ENCODE assay signal across 24 cellular contexts in genomic region chr13:34777914-34778303, GRCh38.
A peak's percentile ranks its signal among the peaks of the same experiment; 100 is the strongest.
DNase-seq lines count a peak whose midpoint lies in the region; ATAC-seq, FAIRE-seq and TF ChIP-seq lines count a peak whose summit lies in the region.
"Had no signal": no experiment of that assay in that cellular context is flagged by ENCODE, and none has a peak within 500 bp of the region (broad histone marks: within the 10 kb centered on the region; RNA-seq: fewer than 3 reads in every experiment).

No MANE protein-coding gene starts in this region.

- TF ChIP-seq CTCF in H9 (conservative IDR thresholded peaks at IDR 0.05) (no peak), H1 (IDR thresholded peaks at IDR 0.05; ENCODE audit: control extremely low read depth in 1 of 3, insufficient read depth in 1 of 3, low read depth in 1 of 3, low read length in 3 of 3) (no peak), gastrocnemius medialis (IDR thresholded peaks at IDR 0.05 in 4 of 5, conservative IDR thresholded peaks at IDR 0.05 in 1 of 5) (no peak)

- ATAC-seq in left ventricle myocardium superior (peak; percentile 75), Right ventricle myocardium inferior (no peak), gastrocnemius medialis (no peak), GM21381 (IDR thresholded peaks at IDR 0.05; ENCODE audit: unreplicated experiment) (no peak)
- ATAC-seq: CD8-positive, alpha-beta T cell had no signal

- no peak overlapping the region for H3T11ph ChIP-seq in H9 (ENCODE audit: low read length)

- DNase-seq in left ventricle myocardium superior (no peak), Right ventricle myocardium inferior (ENCODE audit: missing footprints) (no peak), H9 (no peak), H1 (ENCODE audit: low read depth in 1 of 2, low spot score in 2 of 2) (no peak), trophoblast cell (no peak), gastrocnemius medialis (no peak), NCI-H2107 (lab: John Stamatoyannopoulos, UW) (no peak)
- DNase-seq: 8988T; ACHN; AML-193; Caco-2; Calu3; CD4-positive, alpha-beta T cell; CD8-positive, alpha-beta T cell; DMS79 treated with DMSO at 0.1 percent for 48 hours; GF-D8 had no signal

- H2AK5ac ChIP-seq in H9 (ENCODE audit: insufficient read length, low read length) (no peak overlapping the region), H1 (ENCODE audit: low read depth, low read length) (peak overlapping the region; percentile 25; the same call in 1 of the 2 replicates), trophoblast cell (ENCODE audit: low read length) (no peak overlapping the region)

- H2BK5ac ChIP-seq in H9 (ENCODE audit: insufficient read length, low read length) (no peak overlapping the region), H1 (ENCODE audit: low read depth, low read length) (no peak overlapping the region), trophoblast cell (ENCODE audit: low read depth, low read length, poor library complexity) (no peak overlapping the region)

- no peak overlapping the region for H4K12ac ChIP-seq in trophoblast cell (ENCODE audit: low read depth, low read length)

- no peak overlapping the region for H3K4me2 ChIP-seq in H9 (ENCODE audit: insufficient read depth, insufficient read length, low read length)
- H3K4me2 ChIP-seq in H1 (ENCODE audit: insufficient read depth in 1 of 2, low read depth in 2 of 2, low read length in 2 of 2) = no peak overlapping the region
- no peak overlapping the region for H3K4me2 ChIP-seq in trophoblast cell (ENCODE audit: low read length)
- H3K4me2 ChIP-seq: BLaER1 treated with 17β-estradiol and CSF1 and Interleukin-3, amounts not matched to agents 10 nM and 100 nM had no signal

- no peaks in the 10 kb centered on the region for H3K9me3 ChIP-seq in H9 (ENCODE audit: control insufficient read depth, low read depth, low read length)
- no peaks in the 10 kb centered on the region for H3K9me3 ChIP-seq in H1 (ENCODE audit: insufficient read depth in 2 of 2, low read depth in 1 of 2, low read length in 1 of 2)
- H3K9me3 ChIP-seq in trophoblast cell (ENCODE audit: insufficient read depth, low read depth, low read length) = peaks cover 3% of the 10 kb centered on the region
- H3K9me3 ChIP-seq in gastrocnemius medialis = no peaks in the 10 kb centered on the region
- H3K9me3 ChIP-seq: Caco-2 had no signal

- H2AFZ ChIP-seq in H9 (ENCODE audit: low read length) (no peak overlapping the region), H1 (ENCODE audit: low read length) (no peak overlapping the region), trophoblast cell (ENCODE audit: insufficient read depth, low read length, poor library complexity) (no peak overlapping the region)

- TF ChIP-seq POLR2A in H1 (IDR thresholded peaks at IDR 0.05; ENCODE audit: control extremely low read depth in 1 of 2, low read depth in 2 of 2, low read length in 2 of 2) = no peak
- no peak for TF ChIP-seq POLR2A in gastrocnemius medialis (IDR thresholded peaks at IDR 0.05)

- H3K79me2 ChIP-seq in H9 (ENCODE audit: insufficient read depth, low read length) = no peaks in the 10 kb centered on the region
- no peaks in the 10 kb centered on the region for H3K79me2 ChIP-seq in H1 (ENCODE audit: control insufficient read depth in 1 of 2, insufficient read depth in 2 of 2, low read length in 2 of 2)
- no peaks in the 10 kb centered on the region for H3K79me2 ChIP-seq in trophoblast cell (ENCODE audit: control insufficient read depth, insufficient read depth, low read length, poor library complexity)

- no peak overlapping the region for H4K5ac ChIP-seq in H9 (ENCODE audit: insufficient read length, low read depth, low read length)
- no peak overlapping the region for H4K5ac ChIP-seq in H1 (ENCODE audit: insufficient read length, low read depth, low read length)

- peaks cover 19 to 26% of the 10 kb centered on the region in 2 experiments for H3K4me1 Mint-ChIP-seq in H9
- H3K4me1 Mint-ChIP-seq: B cell had no signal

- no peak overlapping the region for H2BK20ac ChIP-seq in H9 (ENCODE audit: low read depth, low read length, poor library complexity, severe bottlenecking)
- H2BK20ac ChIP-seq in H1 (ENCODE audit: low read length) = no peak overlapping the region

- peak overlapping the region in 2 of 3 experiments; percentile 83 to 97; a peak in 4 of 7 replicates for H3K27ac Mint-ChIP-seq in H9
- H3K27ac Mint-ChIP-seq: B cell; CD4-positive, alpha-beta T cell; CD8-positive, alpha-beta T cell had no signal

- FAIRE-seq in H1 (lab: Jason Lieb, UNC) = no peak
- FAIRE-seq: A204.1, D721Med, GM12891, GM19239 had no signal

- no CpG with 5 or more reads among the region's 5 CpGs for WGBS in H9 (ENCODE audit: extremely low coverage, insufficient read length, low lambda C conversion rate)
- 95% methylated on average over 5 of the region's 5 CpGs; no CpG with 5 or more reads in 1 of the 2 experiments for WGBS in H1 (ENCODE audit: extremely low coverage in 1 of 2, insufficient coverage in 1 of 2, insufficient read length in 1 of 2, insufficient replicate concordance in 2 of 2, low coverage in 1 of 2, low lambda C conversion rate in 2 of 2, missing lambda C conversion rate in 1 of 2), 2 experiments
- WGBS in trophoblast cell (ENCODE audit: extremely low coverage, insufficient coverage, insufficient read length) = no CpG with 5 or more reads among the region's 5 CpGs

- in situ Hi-C loops in gastrocnemius medialis (cut with MboI; ENCODE audit: low sequenced_read_pairs in 4 of 4) = no loop called here

- H3K79me1 ChIP-seq in H9 (ENCODE audit: insufficient read depth, low read depth, low read length, poor library complexity, severe bottlenecking) = no peaks in the 10 kb centered on the region
- H3K79me1 ChIP-seq in H1 (ENCODE audit: low read depth, low read length) = no peaks in the 10 kb centered on the region
- no peaks in the 10 kb centered on the region for H3K79me1 ChIP-seq in trophoblast cell (ENCODE audit: low read length)

- H2BK15ac ChIP-seq in H9 (ENCODE audit: low read depth, low read length) (no peak overlapping the region), H1 (ENCODE audit: low read length) (no peak overlapping the region)

- H3K56ac ChIP-seq in H9 (ENCODE audit: insufficient read length, low read depth, low read length) (no peak overlapping the region), H1 (replicated peaks; ENCODE audit: insufficient read length, low read depth, low read length) (no peak overlapping the region)

- no peak overlapping the region for H3K9ac ChIP-seq in H9 (ENCODE audit: extremely low read depth, insufficient read length, low read length)
- H3K9ac ChIP-seq in H1 (replicated peaks in 1 of 4; ENCODE audit: extremely low read depth in 1 of 4, low read depth in 3 of 4, low read length in 3 of 4) = no peak overlapping the region
- H3K9ac ChIP-seq in trophoblast cell (ENCODE audit: low read length) = no peak overlapping the region
- H3K9ac ChIP-seq: BLaER1 treated with 17β-estradiol and CSF1 and Interleukin-3, amounts not matched to agents 10 nM and 100 nM had no signal

- POLR2A ChIA-PET in H1 (lab: Charles Lee; ENCODE audit: partially characterized antibody) = no interaction called here

- no peak for TF ChIP-seq RAD21 in H1 (IDR thresholded peaks at IDR 0.05 in 1 of 2, conservative IDR thresholded peaks at IDR 0.05 in 1 of 2; ENCODE audit: low read depth in 2 of 2, low read length in 2 of 2)

- peaks cover 3% of the 10 kb centered on the region for H3K4me1 ChIP-seq in H9 (ENCODE audit: insufficient read depth, low read length)
- peaks cover 0 to 9% (median 2%) of the 10 kb centered on the region in 4 experiments; a peak in 2 of 7 replicates for H3K4me1 ChIP-seq in H1 (replicated peaks in 1 of 4; ENCODE audit: control insufficient read depth in 3 of 4, insufficient read depth in 4 of 4, low read length in 3 of 4)
- no peaks in the 10 kb centered on the region for H3K4me1 ChIP-seq in trophoblast cell (ENCODE audit: control insufficient read depth in 1 of 2, insufficient read depth in 2 of 2, low read length in 2 of 2)
- no peaks in the 10 kb centered on the region for H3K4me1 ChIP-seq in gastrocnemius medialis
- H3K4me1 ChIP-seq: BLaER1 treated with 17β-estradiol and CSF1 and Interleukin-3, amounts not matched to agents 10 nM and 100 nM; Caco-2 had no signal

- no peak overlapping the region for H3K27ac ChIP-seq in H9 (ENCODE audit: insufficient read length, low read depth, low read length)
- no peak overlapping the region for H3K27ac ChIP-seq in H1 (ENCODE audit: low read depth, low read length)
- no peak overlapping the region for H3K27ac ChIP-seq in trophoblast cell (ENCODE audit: low read depth, low read length)
- no peak overlapping the region for H3K27ac ChIP-seq in gastrocnemius medialis
- H3K27ac ChIP-seq: BLaER1 treated with 17β-estradiol and CSF1 and Interleukin-3, amounts not matched to agents 10 nM and 100 nM; C4-2B had no signal

- H2BK12ac ChIP-seq in H9 (ENCODE audit: insufficient read length, low read depth, low read length) (no peak overlapping the region), H1 (ENCODE audit: low read depth, low read length) (no peak overlapping the region), trophoblast cell (ENCODE audit: low read length) (no peak overlapping the region)

- H3K14ac ChIP-seq in H9 (ENCODE audit: insufficient read depth, low read length) = no peak overlapping the region
- H3K14ac ChIP-seq in H1 (ENCODE audit: insufficient read length) = no peak overlapping the region
- no peak overlapping the region for H3K14ac ChIP-seq in trophoblast cell (ENCODE audit: low read length)

- H3K23ac ChIP-seq in H9 (ENCODE audit: insufficient read length, low read depth, low read length) (no peak overlapping the region), H1 (ENCODE audit: insufficient read length) (no peak overlapping the region), trophoblast cell (ENCODE audit: low read length) (peak overlapping the region; percentile 49)

- H3K27me3 ChIP-seq in H9 (ENCODE audit: insufficient read depth, low read length) (no peaks in the 10 kb centered on the region), H1 (replicated peaks in 1 of 4; ENCODE audit: control insufficient read depth in 3 of 4, extremely low read depth in 1 of 4, insufficient read depth in 3 of 4, low read length in 3 of 4) (no peaks in the 10 kb centered on the region), trophoblast cell (ENCODE audit: insufficient read depth, low read length) (no peaks in the 10 kb centered on the region), gastrocnemius medialis (no peaks in the 10 kb centered on the region)
- H3K27me3 ChIP-seq: BLaER1 treated with 17β-estradiol and CSF1 and Interleukin-3, amounts not matched to agents 10 nM and 100 nM had no signal

- no peaks in the 10 kb centered on the region for H3K23me2 ChIP-seq in H9 (ENCODE audit: insufficient read length, low read depth, low read length, poor library complexity, severe bottlenecking)
- H3K23me2 ChIP-seq in H1 (ENCODE audit: low read depth, low read length) = no peaks in the 10 kb centered on the region

- CTCF ChIA-PET in H1 (lab: Charles Lee; ENCODE audit: partially characterized antibody) = no interaction called here

- intact Hi-C loops in left ventricle myocardium superior (cut with micrococcal nuclease) = no loop called here
- intact Hi-C loops in Right ventricle myocardium inferior (cut with DNase I) = no loop called here
- intact Hi-C loops in gastrocnemius medialis (cut with DNase I; ENCODE audit: low total_unique reads) = no loop called here

- H4K20me1 ChIP-seq in H9 (ENCODE audit: control insufficient read depth, insufficient read depth, insufficient read length) (no peaks in the 10 kb centered on the region), H1 (replicated peaks in 1 of 2; ENCODE audit: control insufficient read depth in 1 of 2, insufficient read depth in 2 of 2, low read length in 2 of 2) (no peaks in the 10 kb centered on the region)
- H4K20me1 ChIP-seq: BLaER1 treated with 17β-estradiol and CSF1 and Interleukin-3, amounts not matched to agents 10 nM and 100 nM had no signal

- no peak overlapping the region for H3K4me3 Mint-ChIP-seq in H9
- H3K4me3 Mint-ChIP-seq: B cell; CD4-positive, alpha-beta T cell; CD8-positive, alpha-beta T cell had no signal

- H3K36me3 Mint-ChIP-seq in H9 (ENCODE audit: insufficient read depth in 1 of 3, low read depth in 3 of 3) = peaks cover 0 to 5% (median 0%) of the 10 kb centered on the region in 3 experiments; a peak in 4 of 7 replicates
- H3K36me3 Mint-ChIP-seq: CD8-positive, alpha-beta T cell had no signal

- H4K8ac ChIP-seq in H9 (replicated peaks; ENCODE audit: insufficient read length, low read depth, low read length) (no peak overlapping the region), H1 (ENCODE audit: extremely low read depth, insufficient read depth, low read length) (no peak overlapping the region), trophoblast cell (ENCODE audit: low read depth, low read length) (no peak overlapping the region)

- no peaks in the 10 kb centered on the region; a peak in 3 of 5 replicates for H3K9me3 Mint-ChIP-seq in H9

- H3K36me3 ChIP-seq in H1 (ENCODE audit: control insufficient read depth in 2 of 4, insufficient read depth in 4 of 4, low read length in 3 of 4) = no peaks in the 10 kb centered on the region
- H3K36me3 ChIP-seq in trophoblast cell (ENCODE audit: control insufficient read depth in 1 of 2, insufficient read depth in 2 of 2, low read length in 2 of 2) = no peaks in the 10 kb centered on the region
- H3K36me3 ChIP-seq in gastrocnemius medialis = no peaks in the 10 kb centered on the region
- H3K36me3 ChIP-seq: BLaER1 treated with 17β-estradiol and CSF1 and Interleukin-3, amounts not matched to agents 10 nM and 100 nM had no signal

- H4K91ac ChIP-seq in H9 (ENCODE audit: insufficient read length, low read depth, low read length) (no peak overlapping the region), H1 (replicated peaks; ENCODE audit: insufficient read length, low read length) (no peak overlapping the region), trophoblast cell (ENCODE audit: low read depth, low read length) (no peak overlapping the region)

- H3K4ac ChIP-seq in H9 (ENCODE audit: low read depth, low read length) = no peak overlapping the region
- no peak overlapping the region for H3K4ac ChIP-seq in H1 (replicated peaks; ENCODE audit: insufficient read length, low read depth, low read length)
- no peak overlapping the region for H3K4ac ChIP-seq in trophoblast cell (ENCODE audit: low read depth, low read length)

- H3K18ac ChIP-seq in H9 (ENCODE audit: insufficient read length, low read depth, low read length) = no peak overlapping the region
- H3K18ac ChIP-seq in H1 (ENCODE audit: extremely low read depth, low read length) = no peak overlapping the region
- H3K18ac ChIP-seq in trophoblast cell (ENCODE audit: low read length) = no peak overlapping the region

- H3K27me3 Mint-ChIP-seq in H9 (ENCODE audit: low read depth) = no peaks in the 10 kb centered on the region
- H3K27me3 Mint-ChIP-seq: B cell; CD4-positive, alpha-beta T cell had no signal

- no peak overlapping the region for H3K4me3 ChIP-seq in H1 (ENCODE audit: extremely low read depth in 1 of 4, insufficient read depth in 2 of 4, low read depth in 3 of 4, low read length in 4 of 4)
- H3K4me3 ChIP-seq in trophoblast cell (ENCODE audit: low read depth, low read length) = no peak overlapping the region
- H3K4me3 ChIP-seq in gastrocnemius medialis = no peak overlapping the region
- H3K4me3 ChIP-seq: BLaER1 treated with 17β-estradiol and CSF1 and Interleukin-3, amounts not matched to agents 10 nM and 100 nM had no signal

- H2BK120ac ChIP-seq in H9 (ENCODE audit: low read depth, low read length, poor library complexity, severe bottlenecking) (no peak overlapping the region), H1 (replicated peaks; ENCODE audit: low read depth, low read length) (no peak overlapping the region), trophoblast cell (ENCODE audit: insufficient read depth, low read length, poor library complexity) (no peak overlapping the region)

- TF ChIP-seq EP300 in H1 (IDR thresholded peaks at IDR 0.05; ENCODE audit: borderline replicate concordance in 1 of 2, low read depth in 2 of 2, low read length in 2 of 2) = no peak
